1 cellular context compared by ENCODE assay signal in genomic region chr10:92573798-92574544, GRCh38.
TF ChIP-seq lines count a peak whose summit lies in the region.

TSS of gene IDE (minus strand) at chr10:92574093. CDS start at chr10:92574019, 74 bp downstream.

TF ChIP-seq in GM12878, 131 proteins besides CTCF, POLR2A, EP300 and RAD21 (continued from another document and continues in another):
- no peak for TF ChIP-seq REST (IDR thresholded peaks at IDR 0.05; ENCODE audit: low read depth, low read length)
- no peak; the same call in 1 of the 2 replicates for TF ChIP-seq EED (IDR thresholded peaks at IDR 0.05; ENCODE audit: low read depth)
- TF ChIP-seq MEF2B (IDR thresholded peaks at IDR 0.05; ENCODE audit: partially characterized antibody, poor library complexity, severe bottlenecking), result peak; percentile 89
- no peak for TF ChIP-seq ATF2 (IDR thresholded peaks at IDR 0.05; ENCODE audit: low read length)
- no peak for TF ChIP-seq RCOR1 (conservative IDR thresholded peaks at IDR 0.05; ENCODE audit: low read depth, low read length)
- no peak; the same call in 1 of the 2 replicates for TF ChIP-seq CREM (IDR thresholded peaks at IDR 0.05; ENCODE audit: low read depth)
- no peak for TF ChIP-seq HDGF (IDR thresholded peaks at IDR 0.05)
- 0 out of 2 replicates have a peak, but pooled peaks have one; percentile 25 for TF ChIP-seq ASH2L (IDR thresholded peaks at IDR 0.05; ENCODE audit: borderline replicate concordance, low read depth)
- no peak for TF ChIP-seq ATF7 (IDR thresholded peaks at IDR 0.05; ENCODE audit: low read depth)
- TF ChIP-seq TCF12 (IDR thresholded peaks at IDR 0.05; ENCODE audit: low read depth, low read length), result peak; percentile 62
- TF ChIP-seq WRNIP1 (IDR thresholded peaks at IDR 0.05; ENCODE audit: borderline replicate concordance, low read depth, low read length), result no peak
- peak; percentile 31; the same call in 1 of the 2 replicates for TF ChIP-seq ZBTB40 (IDR thresholded peaks at IDR 0.05; ENCODE audit: borderline replicate concordance)
- TF ChIP-seq CHD1 (IDR thresholded peaks at IDR 0.05; ENCODE audit: low read depth, low read length), result no peak
- TF ChIP-seq MTA3 (IDR thresholded peaks at IDR 0.05; ENCODE audit: borderline replicate concordance, low read length), result no peak
- TF ChIP-seq BCLAF1 (IDR thresholded peaks at IDR 0.05), result no peak
- no peak for TF ChIP-seq YBX1 (IDR thresholded peaks at IDR 0.05)
- TF ChIP-seq TARDBP (IDR thresholded peaks at IDR 0.05; ENCODE audit: borderline replicate concordance), result peak; percentile 53; the same call in 1 of the 2 replicates
- TF ChIP-seq E2F4 (IDR thresholded peaks at IDR 0.05; ENCODE audit: low read depth, low read length), result 0 out of 2 replicates have a peak, but pooled peaks have one; percentile 41
- no peak for TF ChIP-seq ZBED1 (IDR thresholded peaks at IDR 0.05; ENCODE audit: borderline replicate concordance)
- 0 out of 2 replicates have a peak, but pooled peaks have one; percentile 15 for TF ChIP-seq NR2C1 (IDR thresholded peaks at IDR 0.05)
- no peak for TF ChIP-seq MYB (IDR thresholded peaks at IDR 0.05; ENCODE audit: borderline replicate concordance, low read depth, low read length)
- TF ChIP-seq DPF2 (IDR thresholded peaks at IDR 0.05), result peak; percentile 84
- no peak; the same call in 1 of the 2 replicates for TF ChIP-seq MAX (IDR thresholded peaks at IDR 0.05; ENCODE audit: low read depth, low read length)
- no peak for TF ChIP-seq GABPA (IDR thresholded peaks at IDR 0.05; ENCODE audit: low read depth)
- no peak for TF ChIP-seq EZH2 (IDR thresholded peaks at IDR 0.05; ENCODE audit: borderline replicate concordance, control insufficient read depth, low read depth, low read length)
- TF ChIP-seq ESRRA (IDR thresholded peaks at IDR 0.05; ENCODE audit: low read length), result no peak
- no peak for TF ChIP-seq SMAD1 (IDR thresholded peaks at IDR 0.05; ENCODE audit: low read depth, partially characterized antibody)
- no peak for TF ChIP-seq JUND (IDR thresholded peaks at IDR 0.05; ENCODE audit: low read depth, low read length)
- TF ChIP-seq POLR2AphosphoS2 (IDR thresholded peaks at IDR 0.05; ENCODE audit: low read depth, low read length), result no peak
- TF ChIP-seq ZNF687 (IDR thresholded peaks at IDR 0.05), result 0 out of 2 replicates have a peak, but pooled peaks have one; percentile 42
- TF ChIP-seq E2F8 (IDR thresholded peaks at IDR 0.05; ENCODE audit: low read depth, partially characterized antibody), result no peak
- no peak for TF ChIP-seq CREB1 (IDR thresholded peaks at IDR 0.05; ENCODE audit: low read depth)
- peak; percentile 33 to 59; a peak in 3 of 4 replicates for TF ChIP-seq BHLHE40 (IDR thresholded peaks at IDR 0.05; ENCODE audit: borderline replicate concordance in 1 of 2, low read depth in 2 of 2, low read length in 1 of 2)
- peak; percentile 97 for TF ChIP-seq SMARCA5 (IDR thresholded peaks at IDR 0.05)
- peak; percentile 65 for TF ChIP-seq TAF1 (IDR thresholded peaks at IDR 0.05; ENCODE audit: borderline replicate concordance, low read depth, low read length)
- 0 out of 2 replicates have a peak, but pooled peaks have one; percentile 32 for TF ChIP-seq SMAD5 (IDR thresholded peaks at IDR 0.05; ENCODE audit: low read depth)
- TF ChIP-seq ZNF207 (IDR thresholded peaks at IDR 0.05; ENCODE audit: borderline replicate concordance), result no peak
- no peak for TF ChIP-seq RELA (IDR thresholded peaks at IDR 0.05; ENCODE audit: borderline replicate concordance, partially characterized antibody)
